ENCODE assay signal across 1 cellular context in genomic region chr10:121185816-121186215, GRCh38.
TF ChIP-seq lines count a peak whose summit lies in the region.

No MANE protein-coding gene starts in this region.

TF ChIP-seq in HepG2, 621 proteins besides CTCF, POLR2A, EP300 and RAD21 (continued from another document):
- TF ChIP-seq AHDC1 (CRISPR knock-in tag; IDR thresholded peaks at IDR 0.05; ENCODE audit: borderline replicate concordance), result no peak
- no peak for TF ChIP-seq ZSCAN30 (CRISPR knock-in tag; IDR thresholded peaks at IDR 0.05)
- no peak for TF ChIP-seq GZF1 (CRISPR knock-in tag; IDR thresholded peaks at IDR 0.05)
- no peak for TF ChIP-seq ZNF75D (CRISPR knock-in tag; IDR thresholded peaks at IDR 0.05; ENCODE audit: borderline replicate concordance)
- no peak for TF ChIP-seq MXD3 (CRISPR knock-in tag; IDR thresholded peaks at IDR 0.05)
- no peak for TF ChIP-seq ZNF747 (CRISPR knock-in tag; IDR thresholded peaks at IDR 0.05; ENCODE audit: borderline replicate concordance)
- TF ChIP-seq DDIT3 (CRISPR knock-in tag; IDR thresholded peaks at IDR 0.05), result no peak
